In the genomic region with DNA sequence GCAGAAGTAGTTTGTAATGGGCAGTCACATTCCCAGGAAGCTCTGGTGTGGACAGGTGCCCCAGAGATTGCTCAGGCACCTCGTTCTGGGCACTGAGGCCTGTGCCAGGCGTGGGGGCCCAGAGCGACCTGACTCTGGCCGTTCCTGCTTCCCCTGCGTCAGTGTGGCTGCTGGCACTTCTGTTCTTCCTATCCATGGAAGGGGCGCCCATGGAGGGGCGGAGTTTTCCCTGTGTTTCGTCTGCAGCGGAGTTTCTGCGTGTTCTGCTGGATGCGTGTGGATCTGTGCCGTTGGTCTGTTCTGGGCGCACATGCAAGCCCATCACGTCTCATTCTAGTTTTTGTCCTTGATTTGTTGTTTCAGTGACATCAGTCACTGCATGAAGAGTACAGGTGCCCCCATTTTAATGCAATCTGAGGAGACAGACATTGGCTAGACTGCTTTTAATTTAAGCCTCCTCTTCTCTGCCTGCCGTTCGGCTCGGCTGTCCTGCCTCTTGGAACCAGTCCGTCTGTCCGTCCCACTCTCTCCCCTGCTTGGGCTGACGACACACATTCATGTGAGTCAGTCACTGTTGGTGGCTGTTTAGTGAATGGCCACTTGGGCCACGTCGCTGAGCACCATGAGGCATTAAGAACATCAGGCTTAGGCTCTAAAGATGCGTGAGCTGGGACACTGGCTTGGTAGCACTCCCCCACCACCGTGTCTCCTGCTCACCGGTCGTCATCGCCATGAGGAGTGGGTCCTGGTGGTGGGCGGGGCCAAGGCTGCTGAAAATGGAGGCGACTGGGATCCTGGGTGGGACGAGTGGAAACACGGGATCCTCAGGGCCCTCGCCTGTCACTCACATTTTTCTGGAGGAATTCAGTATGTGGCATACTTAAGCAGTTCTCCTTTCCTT, we compare ENCODE assay signal across 17 cellular contexts.
"Had no signal": no experiment of that assay in that cellular context is flagged by ENCODE, and none has a peak within 500 bp of the region (broad histone marks: within the 10 kb centered on the region; RNA-seq: fewer than 3 reads in every experiment).

No MANE protein-coding gene starts in this region.

- H3K36me3 ChIP-seq: left ventricle myocardium inferior, right atrium auricular region had no signal

- H3K27ac Mint-ChIP-seq: dendritic cell treated with granulocyte-macrophage colony-stimulating factor and Interleukin-4, amounts not matched to agents 40 ng/mL and 50 ng/mL, for 4 days; nephron had no signal

- DNase-seq: cerebellar nuclear complex; erythroblast; foreskin keratinocyte; kidney; left cardiac atrium; left ventricle myocardium inferior; lower lobe of right lung; mesenchymal stem cell; naive B cell; stimulated activated CD4-positive, alpha-beta T cell treated with anti-CD3 and anti-CD28 coated beads, Interleukin-2, amount 100 ng/mL, for 48 hours; stimulated activated naive CD8-positive, alpha-beta T cell treated with anti-CD3 and anti-CD28 coated beads, Interleukin-15, Interleukin-2, amounts not matched to agents 100 U/mL and 50 U/mL, for 24 hours had no signal

- H3K27ac ChIP-seq: foreskin keratinocyte, hepatocyte, left ventricle myocardium inferior, lower lobe of right lung, right atrium auricular region, tibial artery had no signal

- H3K9me3 ChIP-seq: left ventricle myocardium inferior, lower lobe of right lung, right atrium auricular region, tibial artery had no signal

- H3K4me3 Mint-ChIP-seq: dendritic cell treated with granulocyte-macrophage colony-stimulating factor and Interleukin-4, amounts not matched to agents 40 ng/mL and 50 ng/mL, for 4 days; naive B cell; nephron had no signal

- ATAC-seq: foreskin keratinocyte; lower lobe of right lung; stimulated activated naive CD8-positive, alpha-beta T cell treated with anti-CD3 and anti-CD28 coated beads, Interleukin-15, Interleukin-2, amounts not matched to agents 100 U/mL and 50 U/mL, for 24 hours had no signal

- H3K4me1 ChIP-seq: foreskin keratinocyte, lower lobe of right lung, tibial artery had no signal

- H3K4me3 ChIP-seq: hepatocyte, left ventricle myocardium inferior, lower lobe of right lung, right atrium auricular region, smooth muscle cell, tibial artery had no signal

- H3K27me3 Mint-ChIP-seq: dendritic cell treated with granulocyte-macrophage colony-stimulating factor and Interleukin-4, amounts not matched to agents 40 ng/mL and 50 ng/mL, for 4 days; naive B cell had no signal

- H3K27me3 ChIP-seq: foreskin keratinocyte, hepatocyte, right atrium auricular region, tibial artery had no signal

- H3K9me3 Mint-ChIP-seq: dendritic cell treated with granulocyte-macrophage colony-stimulating factor and Interleukin-4, amounts not matched to agents 40 ng/mL and 50 ng/mL, for 4 days; nephron had no signal

- H3K4me1 Mint-ChIP-seq: nephron had no signal
